12 cellular contexts compared by ENCODE assay signal in genomic region chr16:2971985-2972784, GRCh38. TPM values are rescaled to one million over a fixed set of nuclear protein-coding genes. Genes with fewer than 3 reads are reported as not detected.
A peak's percentile ranks its signal among the peaks of the same experiment; 100 is the strongest.
DNase-seq lines count a peak whose midpoint lies in the region; ATAC-seq, FAIRE-seq and TF ChIP-seq lines count a peak whose summit lies in the region.
"Had no signal": no experiment of that assay in that cellular context is flagged by ENCODE, and none has a peak within 500 bp of the region (broad histone marks: within the 10 kb centered on the region; RNA-seq: fewer than 3 reads in every experiment).

No MANE protein-coding gene starts in this region.

- H3K79me2 ChIP-seq in H1 (ENCODE audit: control insufficient read depth in 1 of 2, insufficient read depth in 2 of 2, low read length in 2 of 2), result peaks cover 0 to 2% of the 10 kb centered on the region in 2 experiments; a peak in 1 of 4 replicates

- H4K91ac ChIP-seq in H1 (replicated peaks; ENCODE audit: insufficient read length, low read length), result no peak overlapping the region

- H3K27me3 ChIP-seq in H1 (replicated peaks in 1 of 4; ENCODE audit: control insufficient read depth in 3 of 4, extremely low read depth in 1 of 4, insufficient read depth in 3 of 4, low read length in 3 of 4), result peaks cover 8 to 16% (median 13%) of the 10 kb centered on the region in 4 experiments; a peak in 6 of 7 replicates
- peaks cover 8% of the 10 kb centered on the region for H3K27me3 ChIP-seq in suprapubic skin

- H3K36me3 ChIP-seq in H1 (ENCODE audit: control insufficient read depth in 2 of 4, insufficient read depth in 4 of 4, low read length in 3 of 4), result peaks cover 20 to 46% (median 31%) of the 10 kb centered on the region in 4 experiments
- H3K36me3 ChIP-seq in suprapubic skin, result no peaks in the 10 kb centered on the region

- H3K27ac ChIP-seq in RWPE1 (peak overlapping the region; percentile 84), H1 (ENCODE audit: low read depth, low read length) (no peak overlapping the region), suprapubic skin (no peak overlapping the region)

- no peak overlapping the region for H2BK120ac ChIP-seq in H1 (replicated peaks; ENCODE audit: low read depth, low read length)

- no peak overlapping the region for H2BK5ac ChIP-seq in H1 (ENCODE audit: low read depth, low read length)

- no peak overlapping the region for H2BK15ac ChIP-seq in H1 (ENCODE audit: low read length)

- H3K9me3 Mint-ChIP-seq in stimulated activated naive CD8-positive, alpha-beta T cell treated with anti-CD3 and anti-CD28 coated beads, Interleukin-15, Interleukin-2, amounts not matched to agents 100 ng/mL and 50 ng/mL, for 24 hours, result no peaks in the 10 kb centered on the region
- H3K9me3 Mint-ChIP-seq: CD8-positive, alpha-beta T cell had no signal

- peaks cover 26 to 29% of the 10 kb centered on the region in 2 experiments for H4K20me1 ChIP-seq in H1 (replicated peaks in 1 of 2; ENCODE audit: control insufficient read depth in 1 of 2, insufficient read depth in 2 of 2, low read length in 2 of 2)

- H4K5ac ChIP-seq in H1 (ENCODE audit: insufficient read length, low read depth, low read length), result no peak overlapping the region

- ATAC-seq in stimulated activated naive CD8-positive, alpha-beta T cell treated with anti-CD3 and anti-CD28 coated beads, Interleukin-15, Interleukin-2, amounts not matched to agents 100 U/mL and 50 U/mL, for 24 hours, result no peak
- ATAC-seq in GM21717 (IDR thresholded peaks at IDR 0.05; ENCODE audit: unreplicated experiment), result no peak
- ATAC-seq in GM19452 (IDR thresholded peaks at IDR 0.05; ENCODE audit: unreplicated experiment), result no peak
- ATAC-seq: CD8-positive, alpha-beta T cell had no signal

- H3K27me3 Mint-ChIP-seq in stimulated activated naive CD8-positive, alpha-beta T cell treated with anti-CD3 and anti-CD28 coated beads, Interleukin-15, Interleukin-2, amounts not matched to agents 100 ng/mL and 50 ng/mL, for 24 hours, result peaks cover 7% of the 10 kb centered on the region

- TF ChIP-seq CTCF in RWPE1 (conservative IDR thresholded peaks at IDR 0.05; ENCODE audit: low read depth) (no peak), H1 (IDR thresholded peaks at IDR 0.05; ENCODE audit: control extremely low read depth in 1 of 3, insufficient read depth in 1 of 3, low read depth in 1 of 3, low read length in 3 of 3) (no peak), suprapubic skin (IDR thresholded peaks at IDR 0.05) (no peak)

- no peak for TF ChIP-seq RAD21 in H1 (IDR thresholded peaks at IDR 0.05 in 1 of 2, conservative IDR thresholded peaks at IDR 0.05 in 1 of 2; ENCODE audit: low read depth in 2 of 2, low read length in 2 of 2)

- no peaks in the 10 kb centered on the region for H3K9me3 ChIP-seq in H1 (ENCODE audit: insufficient read depth in 2 of 2, low read depth in 1 of 2, low read length in 1 of 2)
- H3K9me3 ChIP-seq in suprapubic skin, result no peaks in the 10 kb centered on the region

- FAIRE-seq in H1 (lab: Jason Lieb, UNC), result no peak

- TF ChIP-seq POLR2A in H1 (IDR thresholded peaks at IDR 0.05; ENCODE audit: control extremely low read depth in 1 of 2, low read depth in 2 of 2, low read length in 2 of 2) (peak in 1 of 2 experiments; percentile 21; a peak in 1 of 3 replicates), suprapubic skin (IDR thresholded peaks at IDR 0.05) (no peak)

- no peak overlapping the region for H2BK20ac ChIP-seq in H1 (ENCODE audit: low read length)

- peaks cover 16% of the 10 kb centered on the region for H3K79me1 ChIP-seq in H1 (ENCODE audit: low read depth, low read length)

- no peak overlapping the region for H3K4me3 Mint-ChIP-seq in stimulated activated naive CD8-positive, alpha-beta T cell treated with anti-CD3 and anti-CD28 coated beads, Interleukin-15, Interleukin-2, amounts not matched to agents 100 ng/mL and 50 ng/mL, for 24 hours
- H3K4me3 Mint-ChIP-seq: CD8-positive, alpha-beta T cell had no signal

- H3K56ac ChIP-seq in H1 (replicated peaks; ENCODE audit: insufficient read length, low read depth, low read length), result no peak overlapping the region

- H4K8ac ChIP-seq in H1 (ENCODE audit: extremely low read depth, insufficient read depth, low read length), result no peak overlapping the region

- H3K9ac ChIP-seq in H1 (replicated peaks in 1 of 4; ENCODE audit: extremely low read depth in 1 of 4, low read depth in 3 of 4, low read length in 3 of 4), result no peak overlapping the region

- no peak overlapping the region for H2AK5ac ChIP-seq in H1 (ENCODE audit: low read depth, low read length)

- peaks cover 9% of the 10 kb centered on the region for H3K23me2 ChIP-seq in H1 (ENCODE audit: low read depth, low read length)

- H3K27ac Mint-ChIP-seq in stimulated activated naive CD8-positive, alpha-beta T cell treated with anti-CD3 and anti-CD28 coated beads, Interleukin-15, Interleukin-2, amounts not matched to agents 100 ng/mL and 50 ng/mL, for 24 hours, result peak overlapping the region; percentile 5
- H3K27ac Mint-ChIP-seq: CD8-positive, alpha-beta T cell had no signal

- H3K36me3 Mint-ChIP-seq in stimulated activated naive CD8-positive, alpha-beta T cell treated with anti-CD3 and anti-CD28 coated beads, Interleukin-15, Interleukin-2, amounts not matched to agents 100 ng/mL and 50 ng/mL, for 24 hours (ENCODE audit: low read depth), result peaks cover 25% of the 10 kb centered on the region
- H3K36me3 Mint-ChIP-seq: CD8-positive, alpha-beta T cell had no signal

- no peak overlapping the region for H3K4ac ChIP-seq in H1 (replicated peaks; ENCODE audit: insufficient read length, low read depth, low read length)

- no peak overlapping the region for H3K4me2 ChIP-seq in H1 (ENCODE audit: insufficient read depth in 1 of 2, low read depth in 2 of 2, low read length in 2 of 2)

- POLR2A ChIA-PET in RWPE1 (lab: Yijun Ruan, JAX; ENCODE audit: low non-redundant PET), result no interaction called here
- POLR2A ChIA-PET in H1 (lab: Charles Lee; ENCODE audit: partially characterized antibody), result interaction anchor here (1.1 to 25.4 kb wide), 11 partner anchors 8 to 66 kb away, joined by 3 to 455 read pairs (median 6); partner anchors contain the start of genes CLDN6, HCFC1R1, KREMEN2 and PKMYT1

- H3K4me3 ChIP-seq in H1 (ENCODE audit: extremely low read depth in 1 of 4, insufficient read depth in 2 of 4, low read depth in 3 of 4, low read length in 4 of 4) (no peak overlapping the region), suprapubic skin (no peak overlapping the region)

- H3K14ac ChIP-seq in H1 (ENCODE audit: insufficient read length), result no peak overlapping the region

- no peak for DNase-seq in stimulated activated naive CD8-positive, alpha-beta T cell treated with anti-CD3 and anti-CD28 coated beads, Interleukin-15, Interleukin-2, amounts not matched to agents 100 U/mL and 50 U/mL, for 24 hours
- DNase-seq in RWPE1 (ENCODE audit: low spot score) (no peak), H1 (ENCODE audit: low read depth in 1 of 2, low spot score in 2 of 2) (no peak), suprapubic skin (ENCODE audit: low spot score in 2 of 2) (no peak), GM19240 (ENCODE audit: insufficient read length, low spot score) (no peak)
- DNase-seq: CD8-positive, alpha-beta T cell; GOT3; mesenchymal stem cell had no signal

- H2BK12ac ChIP-seq in H1 (ENCODE audit: low read depth, low read length), result no peak overlapping the region

- H3K4me1 Mint-ChIP-seq in stimulated activated naive CD8-positive, alpha-beta T cell treated with anti-CD3 and anti-CD28 coated beads, Interleukin-15, Interleukin-2, amounts not matched to agents 100 ng/mL and 50 ng/mL, for 24 hours (ENCODE audit: low read depth), result peaks cover 16% of the 10 kb centered on the region

- no peak overlapping the region for H2AFZ ChIP-seq in H1 (ENCODE audit: low read length)

- no peak for TF ChIP-seq EP300 in H1 (IDR thresholded peaks at IDR 0.05; ENCODE audit: borderline replicate concordance in 1 of 2, low read depth in 2 of 2, low read length in 2 of 2)
- no peak for TF ChIP-seq EP300 in suprapubic skin (IDR thresholded peaks at IDR 0.05)

- no peak overlapping the region for H3K18ac ChIP-seq in H1 (ENCODE audit: extremely low read depth, low read length)

- no peak overlapping the region for H3K23ac ChIP-seq in H1 (ENCODE audit: insufficient read length)

- CTCF ChIA-PET in RWPE1 (lab: Yijun Ruan, JAX), result interaction anchor here (0.6 to 0.9 kb wide), 4 partner anchors 9 to 1080 kb away, joined by 3 to 8 read pairs (median 4); no protein-coding TSS in a partner anchor
- CTCF ChIA-PET in H1 (lab: Charles Lee; ENCODE audit: partially characterized antibody), result interaction anchor here (0.8 to 2.8 kb wide), 15 partner anchors 9 to 115 kb away, joined by 3 to 19 read pairs (median 4); partner anchors contain the start of genes CLDN6, KREMEN2 and PKMYT1

- 91% methylated on average over 15 of the region's 15 CpGs; no CpG with 5 or more reads in 1 of the 2 experiments for WGBS in H1 (ENCODE audit: extremely low coverage in 1 of 2, insufficient coverage in 1 of 2, insufficient read length in 1 of 2, insufficient replicate concordance in 2 of 2, low coverage in 1 of 2, low lambda C conversion rate in 2 of 2, missing lambda C conversion rate in 1 of 2), 2 experiments
- 86% methylated on average over 10 of the region's 15 CpGs for WGBS in suprapubic skin

- H3K4me1 ChIP-seq in H1 (replicated peaks in 1 of 4; ENCODE audit: control insufficient read depth in 3 of 4, insufficient read depth in 4 of 4, low read length in 3 of 4) (peaks cover 0 to 21% (median 13%) of the 10 kb centered on the region in 4 experiments; a peak in 6 of 7 replicates), suprapubic skin (peaks cover 35% of the 10 kb centered on the region)

RNA-seq across cellular contexts. Expression of gene PAQR4, which starts 3.0 kb away (rescaled TPM):
- 28.2 and 28.8 TPM in 2 replicates for total RNA-seq in H1 (2021; fragmentation: NEBNext Ultra II Directional; extraction: Animal tissue kit (Norgen Biotek cat#: 25700))
- 34.6 and 52.8 TPM in 2 replicates for polyA plus RNA-seq in H1 (2011; rRNA removed)
- 28.3 TPM for polyA plus RNA-seq in H1 (2011; cell fraction: cytosol; rRNA removed)
- polyA plus RNA-seq in H1 (2011; cell fraction: nucleus; rRNA removed), result 78.3 TPM
- polyA plus RNA-seq in H1 (2012, experiment 1 of 2), result 20.3 to 25.4 TPM (median 23.6 TPM) in 4 replicates
- 28.0 TPM for polyA plus RNA-seq in H1 (2012, experiment 2 of 2)
- 32.2 TPM for polyA plus RNA-seq in H1 (2013, experiment 1 of 2)
- polyA plus RNA-seq in H1 (2013, experiment 2 of 2), result 33.2 TPM
- polyA minus RNA-seq in H1 (2011; rRNA and poly(A)+ RNA removed), result 17.1 and 17.9 TPM in 2 replicates
- polyA minus RNA-seq in H1 (2011; cell fraction: cytosol; rRNA and poly(A)+ RNA removed), result 22.5 TPM
- polyA minus RNA-seq in H1 (2011; cell fraction: nucleus; rRNA and poly(A)+ RNA removed), result 15.5 TPM
- 10 to 100 TPM in 3 of 4 donors, 1 to 10 TPM in 1; 4.7 to 19.2 (median 14.1) TPM for total RNA-seq in suprapubic skin

RNA-seq across cellular contexts. Expression of gene PKMYT1, which starts 8.1 kb away (rescaled TPM):
- 74.7 and 83.6 TPM in 2 replicates for total RNA-seq in H1 (2021; fragmentation: NEBNext Ultra II Directional; extraction: Animal tissue kit (Norgen Biotek cat#: 25700))
- polyA plus RNA-seq in H1 (2011; rRNA removed), result 85.2 and 180 TPM in 2 replicates
- polyA plus RNA-seq in H1 (2011; cell fraction: cytosol; rRNA removed), result 47.7 TPM
- 210 TPM for polyA plus RNA-seq in H1 (2011; cell fraction: nucleus; rRNA removed)
- polyA plus RNA-seq in H1 (2012, experiment 1 of 2), result 52.2 to 75.7 TPM (median 70.6 TPM) in 4 replicates
- 62.9 TPM for polyA plus RNA-seq in H1 (2012, experiment 2 of 2)
- polyA plus RNA-seq in H1 (2013, experiment 1 of 2), result 113 TPM
- 117 TPM for polyA plus RNA-seq in H1 (2013, experiment 2 of 2)
- 14.7 and 15.1 TPM in 2 replicates for polyA minus RNA-seq in H1 (2011; rRNA and poly(A)+ RNA removed)
- 22.3 TPM for polyA minus RNA-seq in H1 (2011; cell fraction: cytosol; rRNA and poly(A)+ RNA removed)
- polyA minus RNA-seq in H1 (2011; cell fraction: nucleus; rRNA and poly(A)+ RNA removed), result 61.8 TPM
- total RNA-seq in suprapubic skin, result 1 to 10 TPM; 1.9 to 6.4 (median 4.7) TPM

RNA-seq across cellular contexts. Expression of gene KREMEN2, which starts 8.1 kb away (rescaled TPM):
- total RNA-seq in H1 (2021; fragmentation: NEBNext Ultra II Directional; extraction: Animal tissue kit (Norgen Biotek cat#: 25700)), result 6.6 and 7.8 TPM in 2 replicates
- 7.0 and 10.4 TPM in 2 replicates for polyA plus RNA-seq in H1 (2011; rRNA removed)
- 8.8 TPM for polyA plus RNA-seq in H1 (2011; cell fraction: cytosol; rRNA removed)
- 16.5 TPM for polyA plus RNA-seq in H1 (2011; cell fraction: nucleus; rRNA removed)
- polyA plus RNA-seq in H1 (2012, experiment 1 of 2), result 2.6 to 7.9 TPM (median 6.3 TPM) in 4 replicates
- polyA plus RNA-seq in H1 (2012, experiment 2 of 2), result 6.3 TPM
- polyA plus RNA-seq in H1 (2013, experiment 1 of 2), result 10.9 TPM
- polyA plus RNA-seq in H1 (2013, experiment 2 of 2), result 10.2 TPM
- polyA minus RNA-seq in H1 (2011; rRNA and poly(A)+ RNA removed), result 0.32 and 0.71 TPM in 2 replicates
- 2.3 TPM for polyA minus RNA-seq in H1 (2011; cell fraction: cytosol; rRNA and poly(A)+ RNA removed)
- polyA minus RNA-seq in H1 (2011; cell fraction: nucleus; rRNA and poly(A)+ RNA removed), result 3.9 TPM
- 1 to 10 TPM; 1.0 to 4.2 (median 3.9) TPM for total RNA-seq in suprapubic skin
- total RNA-seq: CD8-positive, alpha-beta T cell had no signal

RNA-seq across cellular contexts. Expression of gene CLDN9, which starts 40.5 kb away (rescaled TPM):
- total RNA-seq in H1 (2021; fragmentation: NEBNext Ultra II Directional; extraction: Animal tissue kit (Norgen Biotek cat#: 25700)), result 0.60 and 0.77 TPM in 2 replicates
- 0.89 and 2.2 TPM in 2 replicates for polyA plus RNA-seq in H1 (2011; rRNA removed)
- polyA plus RNA-seq in H1 (2011; cell fraction: cytosol; rRNA removed), result 1.1 TPM
- polyA plus RNA-seq in H1 (2011; cell fraction: nucleus; rRNA removed), result 1.5 TPM
- 0.88 to 1.4 TPM (median 1.3 TPM) in 4 replicates for polyA plus RNA-seq in H1 (2012, experiment 1 of 2)
- polyA plus RNA-seq in H1 (2012, experiment 2 of 2), result 0.79 TPM
- 0.45 TPM for polyA plus RNA-seq in H1 (2013, experiment 1 of 2)
- polyA plus RNA-seq in H1 (2013, experiment 2 of 2), result 0.64 TPM
- 0.54 and 0.69 TPM in 2 replicates for polyA minus RNA-seq in H1 (2011; rRNA and poly(A)+ RNA removed)
- 1.2 TPM for polyA minus RNA-seq in H1 (2011; cell fraction: cytosol; rRNA and poly(A)+ RNA removed)
- 2.4 TPM for polyA minus RNA-seq in H1 (2011; cell fraction: nucleus; rRNA and poly(A)+ RNA removed)
- not detected for total RNA-seq in suprapubic skin
- total RNA-seq: CD8-positive, alpha-beta T cell had no signal

RNA-seq across cellular contexts. Expression of gene CLDN6, which starts 45.8 kb away (rescaled TPM):
- total RNA-seq in H1 (2021; fragmentation: NEBNext Ultra II Directional; extraction: Animal tissue kit (Norgen Biotek cat#: 25700)), result 747 and 793 TPM in 2 replicates
- polyA plus RNA-seq in H1 (2011; rRNA removed), result 1,115 and 1,541 TPM in 2 replicates
- polyA plus RNA-seq in H1 (2011; cell fraction: cytosol; rRNA removed), result 1,064 TPM
- polyA plus RNA-seq in H1 (2011; cell fraction: nucleus; rRNA removed), result 853 TPM
- polyA plus RNA-seq in H1 (2012, experiment 1 of 2), result 1,062 to 1,141 TPM (median 1,120 TPM) in 4 replicates
- 1,707 TPM for polyA plus RNA-seq in H1 (2012, experiment 2 of 2)
- polyA plus RNA-seq in H1 (2013, experiment 1 of 2), result 1,092 TPM
- 1,249 TPM for polyA plus RNA-seq in H1 (2013, experiment 2 of 2)
- polyA minus RNA-seq in H1 (2011; rRNA and poly(A)+ RNA removed), result 497 and 676 TPM in 2 replicates
- polyA minus RNA-seq in H1 (2011; cell fraction: cytosol; rRNA and poly(A)+ RNA removed), result 373 TPM
- polyA minus RNA-seq in H1 (2011; cell fraction: nucleus; rRNA and poly(A)+ RNA removed), result 219 TPM
- total RNA-seq in suprapubic skin, result not detected
- total RNA-seq: CD8-positive, alpha-beta T cell; HT-29 had no signal

Comparison
In these comparisons a context has a peak if more than half of its experiments do, and no peak if none do; other contexts are left out.
1. RNA of gene PKMYT1, which starts 8.1 kb away (total RNA-seq): 74.7 to 83.6 TPM in H1; 1.9 to 6.4 TPM in suprapubic skin; every median in the first group is over 10 times any median in the second.